In genomic region chr19:46402725-46403124, GRCh38 we compare ENCODE assay signal across 1 cellular context.
TF ChIP-seq lines count a peak whose summit lies in the region.

No MANE protein-coding gene starts in this region.

TF ChIP-seq in HepG2, 621 proteins besides CTCF, POLR2A, EP300 and RAD21:
- no peak for TF ChIP-seq KLF12 (CRISPR knock-in tag; IDR thresholded peaks at IDR 0.05; ENCODE audit: borderline replicate concordance)
- no peak for TF ChIP-seq KDM1A (CRISPR knock-in tag; IDR thresholded peaks at IDR 0.05)
- TF ChIP-seq ZMYM3 (CRISPR knock-in tag; IDR thresholded peaks at IDR 0.05), result peak; percentile 86
- TF ChIP-seq ZNF83 (CRISPR knock-in tag; IDR thresholded peaks at IDR 0.05; ENCODE audit: borderline replicate concordance), result no peak
